ENCODE assay signal across 12 cellular contexts in the genomic region with DNA sequence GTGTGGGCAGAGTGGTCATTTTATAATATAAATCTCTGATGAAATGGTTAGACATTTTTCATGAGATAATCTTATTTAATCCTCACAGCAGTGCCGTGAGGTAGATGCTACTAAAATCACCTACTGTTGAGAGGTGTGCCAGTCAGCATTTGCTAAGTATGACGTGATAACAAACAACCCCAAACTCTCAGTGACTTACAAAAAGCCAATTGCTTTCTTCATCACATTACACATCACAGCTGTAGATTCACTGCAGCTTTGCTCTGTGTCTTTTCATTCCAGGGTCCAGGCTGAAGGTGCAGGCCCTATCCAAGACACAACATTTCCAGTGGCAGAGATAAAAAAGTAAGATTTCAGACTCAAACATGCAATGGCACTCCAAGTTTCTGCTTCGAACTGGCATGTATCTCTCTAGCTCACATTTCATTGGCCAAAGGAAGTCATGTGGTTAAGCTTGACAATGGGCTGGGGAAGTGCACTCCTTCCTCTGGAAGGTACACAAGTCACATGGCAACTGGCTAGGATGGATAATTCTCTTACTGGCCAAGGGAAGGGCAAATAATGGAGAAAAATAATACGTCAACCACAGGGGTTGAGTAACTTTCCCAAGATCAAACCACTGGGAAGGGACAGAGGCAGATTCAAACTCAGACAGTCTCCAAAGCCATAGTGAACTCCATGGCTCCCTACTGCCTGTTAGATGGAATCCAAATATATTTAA.
DNase-seq lines count a peak whose midpoint lies in the region; ATAC-seq and TF ChIP-seq lines count a peak whose summit lies in the region.
"Had no signal": no experiment of that assay in that cellular context is flagged by ENCODE, and none has a peak within 500 bp of the region (broad histone marks: within the 10 kb centered on the region; RNA-seq: fewer than 3 reads in every experiment).

No MANE protein-coding gene starts in this region.

- TF ChIP-seq CTCF in NB4 (IDR thresholded peaks at IDR 0.05; ENCODE audit: low read depth, low read length) (no peak), colonic mucosa (IDR thresholded peaks at IDR 0.05) (no peak), heart right ventricle (IDR thresholded peaks at IDR 0.05) (no peak)

- DNase-seq in CD1c-positive myeloid dendritic cell (ENCODE audit: extremely low spot score) (peak; percentile 57), NB4 (ENCODE audit: low read depth) (peak; percentile 59), colonic mucosa (no peak), mucosa of gallbladder (ENCODE audit: low spot score) (peak; percentile 67), heart right ventricle (no peak)
- DNase-seq in central memory CD4-positive, alpha-beta T cell: no peak
- DNase-seq in activated T-helper 2 cell treated with anti-CD3 and anti-CD28 coated beads, Interferon-gamma antibody, Interleukin-2, Interleukin-4, amounts not matched to agents 10 μg/mL and 5 μg/mL and 100 μg/mL, durations not matched to agents 14 hours and 24 hours and 36 hours (ENCODE audit: low spot score): no peak
- DNase-seq: activated CD8-positive, alpha-beta memory T cell treated with anti-CD3 and anti-CD28 coated beads for 24 hours; NCI-H2171 treated with DMSO at 0.1 percent for 48 hours; stimulated activated naive CD4-positive, alpha-beta T cell treated with Interleukin-2 at 50 U/mL for 16 hours had no signal

- H3K9ac ChIP-seq in colonic mucosa (ENCODE audit: low read depth in 2 of 2, low read length in 2 of 2): peak overlapping the region in 1 of 2 donors; percentile 16

- intact Hi-C loops in colonic mucosa (cut with DNase I): no loop called here
- intact Hi-C loops in heart right ventricle (cut with DNase I): loop anchor here in 1 of 10 donors (10.0 kb wide), 1 partner anchor 50 kb away; no protein-coding TSS in a partner anchor
- intact Hi-C loops in activated T-helper 2 cell treated with anti-CD3 and anti-CD28 coated beads, Interferon-gamma antibody, Interleukin-2, Interleukin-4, amounts not matched to agents 10 μg/mL and 5 μg/mL and 100 μg/mL, durations not matched to agents 14 hours and 24 hours and 36 hours (cut with micrococcal nuclease): no loop called here

- no peak for TF ChIP-seq POLR2A in NB4 (IDR thresholded peaks at IDR 0.05; ENCODE audit: extremely low read depth, insufficient read length)

- H3K4me3 Mint-ChIP-seq in activated T-helper 2 cell treated with anti-CD3 and anti-CD28 coated beads, Interferon-gamma antibody, Interleukin-2, Interleukin-4, amounts not matched to agents 10 μg/mL and 5 μg/mL and 100 μg/mL, durations not matched to agents 14 hours and 24 hours and 36 hours (ENCODE audit: low read depth): no peak overlapping the region

- H3K4me1 ChIP-seq in colonic mucosa (peaks cover 6% of the 10 kb centered on the region), heart right ventricle (peaks cover 0 to 4% (median 0%) of the 10 kb centered on the region in 9 donors)

- H3K27ac ChIP-seq in colonic mucosa (peak overlapping the region; percentile 63), heart right ventricle (no peak overlapping the region)
- H3K27ac ChIP-seq: foreskin keratinocyte had no signal

- H3K9me3 Mint-ChIP-seq in activated T-helper 2 cell treated with anti-CD3 and anti-CD28 coated beads, Interferon-gamma antibody, Interleukin-2, Interleukin-4, amounts not matched to agents 10 μg/mL and 5 μg/mL and 100 μg/mL, durations not matched to agents 14 hours and 24 hours and 36 hours: no peaks in the 10 kb centered on the region

- H3K27ac Mint-ChIP-seq in activated T-helper 2 cell treated with anti-CD3 and anti-CD28 coated beads, Interferon-gamma antibody, Interleukin-2, Interleukin-4, amounts not matched to agents 10 μg/mL and 5 μg/mL and 100 μg/mL, durations not matched to agents 14 hours and 24 hours and 36 hours: no peak overlapping the region

- H3K27me3 ChIP-seq in colonic mucosa (no peaks in the 10 kb centered on the region), heart right ventricle (peaks cover 0 to 15% (median 0%) of the 10 kb centered on the region in 7 donors)
- H3K27me3 ChIP-seq: foreskin keratinocyte had no signal

- H3K4me3 ChIP-seq in NB4 (ENCODE audit: low read depth, low read length) (no peak overlapping the region), colonic mucosa (no peak overlapping the region), heart right ventricle (no peak overlapping the region)

- H3K4me1 Mint-ChIP-seq in activated T-helper 2 cell treated with anti-CD3 and anti-CD28 coated beads, Interferon-gamma antibody, Interleukin-2, Interleukin-4, amounts not matched to agents 10 μg/mL and 5 μg/mL and 100 μg/mL, durations not matched to agents 14 hours and 24 hours and 36 hours (ENCODE audit: low read depth): peaks cover 2% of the 10 kb centered on the region

- H3K27me3 Mint-ChIP-seq in activated T-helper 2 cell treated with anti-CD3 and anti-CD28 coated beads, Interferon-gamma antibody, Interleukin-2, Interleukin-4, amounts not matched to agents 10 μg/mL and 5 μg/mL and 100 μg/mL, durations not matched to agents 14 hours and 24 hours and 36 hours (ENCODE audit: low read depth): peaks cover 28% of the 10 kb centered on the region

- ATAC-seq in heart right ventricle: no peak
- ATAC-seq in GM18511 (IDR thresholded peaks at IDR 0.05; ENCODE audit: unreplicated experiment): no peak

- WGBS in heart right ventricle, 2 donors: 77 to 86% methylated on average over 4 of the region's 4 CpGs

- H3K9me3 ChIP-seq in colonic mucosa (no peaks in the 10 kb centered on the region), heart right ventricle (peaks cover 0 to 7% (median 0%) of the 10 kb centered on the region in 11 donors)

- H3K36me3 ChIP-seq in colonic mucosa (no peaks in the 10 kb centered on the region), heart right ventricle (no peaks in the 10 kb centered on the region)

- H3K36me3 Mint-ChIP-seq in activated T-helper 2 cell treated with anti-CD3 and anti-CD28 coated beads, Interferon-gamma antibody, Interleukin-2, Interleukin-4, amounts not matched to agents 10 μg/mL and 5 μg/mL and 100 μg/mL, durations not matched to agents 14 hours and 24 hours and 36 hours (ENCODE audit: low read depth): no peaks in the 10 kb centered on the region

Comparison
In these comparisons a context has a peak if more than half of its experiments do, and no peak if none do; other contexts are left out.
1. DNase-seq: peak in CD1c-positive myeloid dendritic cell (single experiment), NB4 (single experiment) and mucosa of gallbladder (single experiment); none in colonic mucosa (single experiment), heart right ventricle (0 of 2), central memory CD4-positive, alpha-beta T cell (single experiment) and activated T-helper 2 cell treated with anti-CD3 and anti-CD28 coated beads, Interferon-gamma antibody, Interleukin-2, Interleukin-4, amounts not matched to agents 10 μg/mL and 5 μg/mL and 100 μg/mL, durations not matched to agents 14 hours and 24 hours and 36 hours (single experiment).